ENCODE assay signal across 19 cellular contexts in the genomic region with DNA sequence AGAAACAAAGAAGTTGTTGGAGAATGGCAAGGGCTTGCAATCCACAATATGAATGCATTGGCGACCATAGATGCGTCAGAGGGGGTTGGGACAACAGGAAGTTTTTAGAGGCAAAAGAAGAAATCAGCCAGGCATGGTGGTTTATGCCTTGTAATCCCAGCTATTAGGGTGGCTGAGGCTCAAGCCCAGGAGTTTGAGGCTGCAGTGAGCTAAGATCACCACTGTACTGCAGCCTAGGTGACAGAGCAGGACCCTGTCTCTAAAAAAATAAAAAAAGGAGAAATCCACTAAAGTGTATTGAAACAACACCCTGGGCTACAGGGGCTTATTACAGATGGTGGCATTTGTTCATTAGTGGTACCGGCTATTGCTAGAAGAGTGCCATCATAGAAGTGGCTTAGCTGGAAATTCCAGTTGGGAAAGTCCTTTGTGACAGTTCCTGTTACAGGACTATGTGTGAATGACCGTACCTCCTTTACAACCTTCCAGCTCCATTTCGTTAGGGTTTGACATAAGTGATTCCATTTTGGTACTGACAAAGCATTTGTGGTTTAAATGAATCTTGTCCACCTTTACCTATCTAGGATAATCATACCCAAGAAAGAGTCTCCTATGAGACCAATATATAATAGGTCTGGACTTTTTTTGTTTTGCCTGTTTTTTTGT.
"Had no signal": no experiment of that assay in that cellular context is flagged by ENCODE, and none has a peak within 500 bp of the region (broad histone marks: within the 10 kb centered on the region; RNA-seq: fewer than 3 reads in every experiment).

No MANE protein-coding gene starts in this region.

- H3K27ac ChIP-seq: left ventricle myocardium inferior, neutrophil had no signal

- H3K36me3 ChIP-seq: left ventricle myocardium inferior, neutrophil had no signal

- H3K4me1 Mint-ChIP-seq: activated CD8-positive, alpha-beta memory T cell treated with anti-CD3 and anti-CD28 coated beads, Interleukin-2, amount 10 ng/mL, durations not matched to agents 7 days and 5 days; activated naive CD4-positive, alpha-beta T cell treated with anti-CD3 and anti-CD28 coated beads, Interleukin-2, amount 50 U/mL, for 24 hours; naive thymus-derived CD8-positive, alpha-beta T cell; stimulated activated effector memory CD8-positive, alpha-beta T cell treated with anti-CD3 and anti-CD28 coated beads, Interleukin-12 subunit alpha, Interleukin-12 subunit beta, amount 100 ng/mL, for 72 hours had no signal

- H3K36me3 Mint-ChIP-seq: activated naive CD4-positive, alpha-beta T cell treated with anti-CD3 and anti-CD28 coated beads, Interleukin-2, amount 50 U/mL, for 24 hours; naive thymus-derived CD8-positive, alpha-beta T cell; stimulated activated effector memory CD8-positive, alpha-beta T cell treated with anti-CD3 and anti-CD28 coated beads, Interleukin-12 subunit alpha, Interleukin-12 subunit beta, amount 100 ng/mL, for 72 hours had no signal

- H3K27ac Mint-ChIP-seq: activated CD8-positive, alpha-beta memory T cell treated with anti-CD3 and anti-CD28 coated beads, Interleukin-2, amount 10 ng/mL, durations not matched to agents 7 days and 5 days; activated naive CD4-positive, alpha-beta T cell treated with anti-CD3 and anti-CD28 coated beads, Interleukin-2, amount 50 U/mL, for 24 hours; activated T-helper 2 cell treated with anti-CD3 and anti-CD28 coated beads, Interferon-gamma antibody, Interleukin-2, Interleukin-4, amounts not matched to agents 10 μg/mL and 5 μg/mL and 100 μg/mL, durations not matched to agents 14 hours and 24 hours and 36 hours; naive thymus-derived CD8-positive, alpha-beta T cell; stimulated activated effector memory CD8-positive, alpha-beta T cell treated with anti-CD3 and anti-CD28 coated beads, Interleukin-12 subunit alpha, Interleukin-12 subunit beta, amount 100 ng/mL, for 72 hours had no signal

- H3K4me3 Mint-ChIP-seq: activated CD8-positive, alpha-beta memory T cell treated with anti-CD3 and anti-CD28 coated beads, Interleukin-2, amount 10 ng/mL, durations not matched to agents 7 days and 5 days; activated naive CD4-positive, alpha-beta T cell treated with anti-CD3 and anti-CD28 coated beads, Interleukin-2, amount 50 U/mL, for 24 hours; naive thymus-derived CD8-positive, alpha-beta T cell; stimulated activated effector memory CD8-positive, alpha-beta T cell treated with anti-CD3 and anti-CD28 coated beads, Interleukin-12 subunit alpha, Interleukin-12 subunit beta, amount 100 ng/mL, for 72 hours had no signal

- ATAC-seq: activated CD8-positive, alpha-beta memory T cell treated with anti-CD3 and anti-CD28 coated beads, Interleukin-2, amount 10 ng/mL, durations not matched to agents 7 days and 5 days; mucosa of descending colon; naive thymus-derived CD8-positive, alpha-beta T cell; stimulated activated effector memory CD8-positive, alpha-beta T cell treated with anti-CD3 and anti-CD28 coated beads, Interleukin-12 subunit alpha, Interleukin-12 subunit beta, amount 100 ng/mL, for 72 hours had no signal

- FAIRE-seq: colon, endometrium, keratinocyte had no signal

- H3K9me3 ChIP-seq: left ventricle myocardium inferior, mucosa of descending colon, neutrophil had no signal

- H3K27me3 ChIP-seq: neutrophil had no signal

- H3K4me3 ChIP-seq: left ventricle myocardium inferior, mucosa of descending colon had no signal

- DNase-seq: activated CD4-positive, alpha-beta T cell treated with anti-CD3 and anti-CD28 coated beads, Interleukin-2, amount 50 U/mL, for 4 hours; activated CD4-positive, CD25-positive, alpha-beta regulatory T cell treated with anti-CD3 and anti-CD28 coated beads, Interleukin-2, amount 50 U/mL, for 72 hours; activated CD8-positive, alpha-beta memory T cell treated with anti-CD3 and anti-CD28 coated beads, Interleukin-2, amount 10 ng/mL, durations not matched to agents 7 days and 5 days; activated T-cell treated with anti-CD3 and anti-CD28 coated beads, Interleukin-2, amount 50 U/mL, for 1 hour; caudate nucleus; foreskin fibroblast; hippocampal formation; left ventricle myocardium inferior; mucosa of descending colon; naive thymus-derived CD8-positive, alpha-beta T cell; retina; T-helper 9 cell had no signal

- H3K4me1 ChIP-seq: left ventricle myocardium inferior had no signal

- H3K9me3 Mint-ChIP-seq: activated naive CD4-positive, alpha-beta T cell treated with anti-CD3 and anti-CD28 coated beads, Interleukin-2, amount 50 U/mL, for 24 hours; activated T-helper 2 cell treated with anti-CD3 and anti-CD28 coated beads, Interferon-gamma antibody, Interleukin-2, Interleukin-4, amounts not matched to agents 10 μg/mL and 5 μg/mL and 100 μg/mL, durations not matched to agents 14 hours and 24 hours and 36 hours; naive thymus-derived CD8-positive, alpha-beta T cell; stimulated activated effector memory CD8-positive, alpha-beta T cell treated with anti-CD3 and anti-CD28 coated beads, Interleukin-12 subunit alpha, Interleukin-12 subunit beta, amount 100 ng/mL, for 72 hours had no signal
